In genomic region chr6:45982280-45983036, GRCh38 we compare ENCODE assay signal across 29 cellular contexts. TPM values are rescaled to one million over a fixed set of nuclear protein-coding genes. Genes with fewer than 3 reads are reported as not detected.
DNase-seq lines count a peak whose midpoint lies in the region; ATAC-seq and TF ChIP-seq lines count a peak whose summit lies in the region.
"Had no signal": no experiment of that assay in that cellular context is flagged by ENCODE, and none has a peak within 500 bp of the region (broad histone marks: within the 10 kb centered on the region; RNA-seq: fewer than 3 reads in every experiment).

No MANE protein-coding gene starts in this region.

- H2AFZ ChIP-seq in H9 (ENCODE audit: low read length): no peak overlapping the region

- H4K5ac ChIP-seq in H9 (ENCODE audit: insufficient read length, low read depth, low read length): no peak overlapping the region

- TF ChIP-seq POLR2A in transverse colon (IDR thresholded peaks at IDR 0.05): no peak

- in situ Hi-C loops in transverse colon (cut with MboI; ENCODE audit: low pct_ligation_motif_present in 1 of 4, low pct_unique_long_range_greater_than_20kb in 1 of 4, low sequenced_read_pairs in 3 of 4): no loop called here

- TF ChIP-seq EP300 in transverse colon (IDR thresholded peaks at IDR 0.05; ENCODE audit: low read depth): no peak

- H3K4me1 ChIP-seq in left ventricle myocardium inferior (peaks cover 100% of the 10 kb centered on the region), mucosa of descending colon (ENCODE audit: low read depth) (peaks cover 27% of the 10 kb centered on the region), transverse colon (peaks cover 4 to 39% (median 7%) of the 10 kb centered on the region in 4 donors), H9 (ENCODE audit: insufficient read depth, low read length) (no peaks in the 10 kb centered on the region)
- H3K4me1 ChIP-seq: A549 had no signal

- no peaks in the 10 kb centered on the region for H3K79me2 ChIP-seq in H9 (ENCODE audit: insufficient read depth, low read length)

- H3K18ac ChIP-seq in H9 (ENCODE audit: insufficient read length, low read depth, low read length): no peak overlapping the region

- no peak overlapping the region for H3K23ac ChIP-seq in H9 (ENCODE audit: insufficient read length, low read depth, low read length)

- H3K9ac ChIP-seq in H9 (ENCODE audit: extremely low read depth, insufficient read length, low read length): no peak overlapping the region

- H3K36me3 Mint-ChIP-seq in activated T-helper 17 cell treated with anti-CD3 and anti-CD28 coated beads, Interleukin-2, amount 50 U/mL, for 72 hours (ENCODE audit: low read depth): no peaks in the 10 kb centered on the region
- no peaks in the 10 kb centered on the region for H3K36me3 Mint-ChIP-seq in H9 (ENCODE audit: insufficient read depth in 1 of 3, low read depth in 3 of 3)

- no peaks in the 10 kb centered on the region for H4K20me1 ChIP-seq in H9 (ENCODE audit: control insufficient read depth, insufficient read depth, insufficient read length)

- H3K27me3 Mint-ChIP-seq in activated T-helper 17 cell treated with anti-CD3 and anti-CD28 coated beads, Interleukin-2, amount 50 U/mL, for 72 hours: no peaks in the 10 kb centered on the region
- H3K27me3 Mint-ChIP-seq in H9 (ENCODE audit: low read depth): no peaks in the 10 kb centered on the region
- H3K27me3 Mint-ChIP-seq: CD4-positive, alpha-beta memory T cell had no signal

- H2BK120ac ChIP-seq in H9 (ENCODE audit: low read depth, low read length, poor library complexity, severe bottlenecking): no peak overlapping the region

- no peak overlapping the region for H3K56ac ChIP-seq in H9 (ENCODE audit: insufficient read length, low read depth, low read length)

- H4K91ac ChIP-seq in H9 (ENCODE audit: insufficient read length, low read depth, low read length): no peak overlapping the region

- H2BK12ac ChIP-seq in H9 (ENCODE audit: insufficient read length, low read depth, low read length): no peak overlapping the region

- no peak for ATAC-seq in left ventricle myocardium superior
- no peak for ATAC-seq in activated T-helper 17 cell treated with anti-CD3 and anti-CD28 coated beads, Interleukin-2, amount 50 U/mL, for 72 hours (replicated peaks)
- peak; percentile 91 for ATAC-seq in mucosa of descending colon
- ATAC-seq: A549, HepG2, Panc1 had no signal

- H3K4me3 ChIP-seq in left ventricle myocardium inferior (no peak overlapping the region), mucosa of descending colon (no peak overlapping the region), transverse colon (no peak overlapping the region)
- H3K4me3 ChIP-seq: A549 had no signal

- H3K23me2 ChIP-seq in H9 (ENCODE audit: insufficient read length, low read depth, low read length, poor library complexity, severe bottlenecking): no peaks in the 10 kb centered on the region

- H3K4me3 Mint-ChIP-seq in activated T-helper 17 cell treated with anti-CD3 and anti-CD28 coated beads, Interleukin-2, amount 50 U/mL, for 72 hours: no peak overlapping the region
- no peak overlapping the region for H3K4me3 Mint-ChIP-seq in H9
- H3K4me3 Mint-ChIP-seq: CD4-positive, alpha-beta memory T cell had no signal

- H3K27ac Mint-ChIP-seq in activated T-helper 17 cell treated with anti-CD3 and anti-CD28 coated beads, Interleukin-2, amount 50 U/mL, for 72 hours: peak overlapping the region; percentile 40
- no peak overlapping the region for H3K27ac Mint-ChIP-seq in H9
- H3K27ac Mint-ChIP-seq: CD4-positive, alpha-beta memory T cell had no signal

- H3K4ac ChIP-seq in H9 (ENCODE audit: low read depth, low read length): no peak overlapping the region

- no peak overlapping the region for H2BK15ac ChIP-seq in H9 (ENCODE audit: low read depth, low read length)

- H3T11ph ChIP-seq in H9 (ENCODE audit: low read length): no peak overlapping the region

- H3K27me3 ChIP-seq in left ventricle myocardium inferior (ENCODE audit: low read depth): no peaks in the 10 kb centered on the region
- no peaks in the 10 kb centered on the region for H3K27me3 ChIP-seq in transverse colon
- no peaks in the 10 kb centered on the region for H3K27me3 ChIP-seq in H9 (ENCODE audit: insufficient read depth, low read length)

- H3K9me3 Mint-ChIP-seq in activated T-helper 17 cell treated with anti-CD3 and anti-CD28 coated beads, Interleukin-2, amount 50 U/mL, for 72 hours: no peaks in the 10 kb centered on the region
- no peaks in the 10 kb centered on the region; a peak in 1 of 5 replicates for H3K9me3 Mint-ChIP-seq in H9

- 57 to 58% methylated on average over 9 of the region's 9 CpGs for WGBS in transverse colon (ENCODE audit: low coverage in 1 of 2), 2 donors
- no CpG with 5 or more reads among the region's 9 CpGs for WGBS in H9 (ENCODE audit: extremely low coverage, insufficient read length, low lambda C conversion rate)

- H3K36me3 ChIP-seq in left ventricle myocardium inferior: peaks cover 15% of the 10 kb centered on the region
- no peaks in the 10 kb centered on the region for H3K36me3 ChIP-seq in mucosa of descending colon (ENCODE audit: low read depth)
- no peaks in the 10 kb centered on the region for H3K36me3 ChIP-seq in transverse colon

- H3K79me1 ChIP-seq in H9 (ENCODE audit: insufficient read depth, low read depth, low read length, poor library complexity, severe bottlenecking): no peaks in the 10 kb centered on the region

- H3K9me3 ChIP-seq in left ventricle myocardium inferior (replicated peaks): no peaks in the 10 kb centered on the region
- H3K9me3 ChIP-seq in mucosa of descending colon: no peaks in the 10 kb centered on the region
- no peaks in the 10 kb centered on the region for H3K9me3 ChIP-seq in transverse colon
- H3K9me3 ChIP-seq in H9 (ENCODE audit: control insufficient read depth, low read depth, low read length): no peaks in the 10 kb centered on the region
- H3K9me3 ChIP-seq: A549 had no signal

- peaks cover 7% of the 10 kb centered on the region for H3K4me1 Mint-ChIP-seq in activated T-helper 17 cell treated with anti-CD3 and anti-CD28 coated beads, Interleukin-2, amount 50 U/mL, for 72 hours
- no peaks in the 10 kb centered on the region for H3K4me1 Mint-ChIP-seq in H9

- TF ChIP-seq CTCF in left ventricle myocardium inferior (IDR thresholded peaks at IDR 0.05; ENCODE audit: borderline replicate concordance) (no peak), mucosa of descending colon (IDR thresholded peaks at IDR 0.05) (no peak), transverse colon (IDR thresholded peaks at IDR 0.05) (no peak), H9 (conservative IDR thresholded peaks at IDR 0.05) (no peak)

- intact Hi-C loops in left ventricle myocardium inferior (cut with micrococcal nuclease): no loop called here
- intact Hi-C loops in left ventricle myocardium superior (cut with micrococcal nuclease): no loop called here
- intact Hi-C loops in mucosa of descending colon (cut with DNase I, micrococcal nuclease): no loop called here
- intact Hi-C loops in transverse colon (cut with DNase I; ENCODE audit: low total_unique reads): no loop called here

- no peak overlapping the region for H2BK20ac ChIP-seq in H9 (ENCODE audit: low read depth, low read length, poor library complexity, severe bottlenecking)

- DNase-seq in left ventricle myocardium inferior: no peak
- DNase-seq in left ventricle myocardium superior: no peak
- DNase-seq in mucosa of descending colon: no peak
- no peak for DNase-seq in transverse colon
- no peak for DNase-seq in hepatic stellate cell (ENCODE audit: low spot score)
- DNase-seq in iPS-NIHi11 (ENCODE audit: low spot score): no peak
- DNase-seq in H9: no peak
- DNase-seq: C1 segment of cervical spinal cord; CD4-positive, alpha-beta memory T cell; COR-L47; GF-D8; Kasumi-1; MV-4-11; NCI-H1105; NCI-H146; NCI-H1930; NCI-H2107; NCI-H446 treated with DMSO at 0.1 percent for 48 hours; NCI-H526; NCI-H82; NK-92 treated with Interleukin-12 subunit alpha and Interleukin-12 subunit beta, amount 100 ng/mL, for 24 hours; SHP77 treated with DMSO at 0.1 percent for 48 hours had no signal

- H3K27ac ChIP-seq in left ventricle myocardium inferior (replicated peaks) (peak overlapping the region; percentile 94), transverse colon (peak overlapping the region; percentile 70 to 80 (median 76)), H9 (ENCODE audit: insufficient read length, low read depth, low read length) (no peak overlapping the region)
- H3K27ac ChIP-seq: A549, RWPE1 had no signal

- no peak overlapping the region for H3K4me2 ChIP-seq in H9 (ENCODE audit: insufficient read depth, insufficient read length, low read length)
- H3K4me2 ChIP-seq: A549 had no signal

- no peak overlapping the region for H2BK5ac ChIP-seq in H9 (ENCODE audit: insufficient read length, low read length)

- H2AK5ac ChIP-seq in H9 (ENCODE audit: insufficient read length, low read length): no peak overlapping the region

- no peak overlapping the region for H4K8ac ChIP-seq in H9 (replicated peaks; ENCODE audit: insufficient read length, low read depth, low read length)

- no peak overlapping the region for H3K14ac ChIP-seq in H9 (ENCODE audit: insufficient read depth, low read length)

RNA-seq across cellular contexts. Expression of gene CLIC5, which starts 33.2 kb away (rescaled TPM):
- total RNA-seq in left ventricle myocardium inferior (285 TPM), left ventricle myocardium superior (272 TPM), mucosa of descending colon (100 to 1,000 TPM; 149 to 242 (median 215) TPM), transverse colon (100 to 1,000 TPM in 3 of 4 donors, 1 to 10 TPM in 1; 5.0 to 222 (median 149) TPM), H9 (2021) (0.15 and 0.20 TPM in 2 replicates)
- total RNA-seq in activated T-helper 17 cell treated with anti-CD3 and anti-CD28 coated beads, Interleukin-2, amount 50 U/mL, for 72 hours: 10 to 100 TPM; 10.6 to 10.7 TPM
- total RNA-seq: HepG2, HT1080, MCF 10A had no signal
